In the genomic region with DNA sequence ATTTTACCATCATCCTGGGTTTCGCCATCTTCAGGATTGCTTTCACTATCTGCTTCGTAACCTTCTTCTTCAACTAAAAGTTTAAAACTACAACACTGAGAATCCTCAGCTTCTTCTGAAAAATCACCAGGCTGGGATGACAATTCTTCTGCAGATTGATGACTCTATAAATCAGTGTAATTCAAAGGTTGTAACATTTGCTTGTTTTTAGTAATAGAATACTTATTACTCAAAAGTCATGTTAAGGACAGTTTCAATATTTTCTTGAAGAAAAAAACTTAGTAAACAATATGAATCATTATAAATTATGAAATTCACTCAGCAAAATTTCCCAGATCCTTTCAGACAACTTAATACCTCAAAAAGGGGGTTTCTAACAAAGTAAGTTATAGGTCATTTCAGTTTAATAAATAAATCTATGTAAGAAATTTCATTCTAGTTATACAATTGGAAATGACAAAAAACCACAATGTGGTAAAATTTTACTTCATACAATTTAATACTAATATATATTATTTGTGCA, we compare ENCODE assay signal across 24 cellular contexts.
A peak's percentile ranks its signal among the peaks of the same experiment; 100 is the strongest.
DNase-seq lines count a peak whose midpoint lies in the region; ATAC-seq, FAIRE-seq and TF ChIP-seq lines count a peak whose summit lies in the region.
"Had no signal": no experiment of that assay in that cellular context is flagged by ENCODE, and none has a peak within 500 bp of the region (broad histone marks: within the 10 kb centered on the region; RNA-seq: fewer than 3 reads in every experiment).

No MANE protein-coding gene starts in this region.

- H3K79me2 ChIP-seq in keratinocyte (ENCODE audit: control insufficient read depth, insufficient read depth, low read length) = no peaks in the 10 kb centered on the region

- H3K36me3 ChIP-seq in keratinocyte (ENCODE audit: control insufficient read depth in 2 of 2, extremely low read depth in 1 of 2, insufficient read depth in 2 of 2, low read length in 2 of 2) = peaks cover 0 to 4% of the 10 kb centered on the region in 2 experiments

- H3K4me3 Mint-ChIP-seq in natural killer cell treated with Interleukin-12 subunit alpha and Interleukin-12 subunit beta and Interleukin-15 and Interleukin-18, amount 100 ng/mL, for 72 hours = peak overlapping the region; percentile 32
- no peak overlapping the region for H3K4me3 Mint-ChIP-seq in natural killer cell
- H3K4me3 Mint-ChIP-seq in MCF 10A (ENCODE audit: unreplicated experiment) = no peak overlapping the region
- H3K4me3 Mint-ChIP-seq: CD4-positive, alpha-beta memory T cell; GM23338; H9; HFFc6 had no signal

- H3K9me1 ChIP-seq in keratinocyte (ENCODE audit: control insufficient read depth, extremely low read depth, insufficient read depth, low read length) = no peaks in the 10 kb centered on the region

- no peaks in the 10 kb centered on the region for H3K27me3 Mint-ChIP-seq in natural killer cell treated with Interleukin-12 subunit alpha and Interleukin-12 subunit beta and Interleukin-15 and Interleukin-18, amount 100 ng/mL, for 72 hours
- H3K27me3 Mint-ChIP-seq in natural killer cell (ENCODE audit: low read depth in 2 of 2) = no peaks in the 10 kb centered on the region
- H3K27me3 Mint-ChIP-seq in MCF 10A (ENCODE audit: insufficient read depth, unreplicated experiment) = no peaks in the 10 kb centered on the region
- H3K27me3 Mint-ChIP-seq: CD4-positive, alpha-beta memory T cell had no signal

- no peak overlapping the region for H3K27ac Mint-ChIP-seq in natural killer cell treated with Interleukin-12 subunit alpha and Interleukin-12 subunit beta and Interleukin-15 and Interleukin-18, amount 100 ng/mL, for 72 hours
- H3K27ac Mint-ChIP-seq in natural killer cell (no peak overlapping the region), MCF 10A (ENCODE audit: low read depth, unreplicated experiment) (no peak overlapping the region)
- H3K27ac Mint-ChIP-seq: GM23338, H9, HFFc6 had no signal

- no peaks in the 10 kb centered on the region for H4K20me1 ChIP-seq in keratinocyte (ENCODE audit: control insufficient read depth, extremely low read depth, insufficient read depth, low read length)

- CTCF ChIA-PET in MCF 10A (lab: Yijun Ruan, JAX) = interaction anchor here (0.7 to 4.4 kb wide), 8 partner anchors 7 to 1281 kb away, joined by 3 to 26 read pairs (median 4); no protein-coding TSS in a partner anchor

- H3K27ac ChIP-seq in VCaP (peak overlapping the region; percentile 47; the same call in 1 of the 2 replicates), keratinocyte (ENCODE audit: control insufficient read depth, insufficient read depth, low read length) (no peak overlapping the region)

- no peak overlapping the region for H3K9ac ChIP-seq in keratinocyte (ENCODE audit: control insufficient read depth, extremely low read depth, insufficient read depth, low read length)
- H3K9ac ChIP-seq: SK-N-SH had no signal

- no peak overlapping the region for H2AFZ ChIP-seq in keratinocyte (ENCODE audit: control insufficient read depth, low read length)
- H2AFZ ChIP-seq: GM23338 had no signal

- H3K36me3 Mint-ChIP-seq in natural killer cell treated with Interleukin-12 subunit alpha and Interleukin-12 subunit beta and Interleukin-15 and Interleukin-18, amount 100 ng/mL, for 72 hours = peaks cover 15% of the 10 kb centered on the region
- H3K36me3 Mint-ChIP-seq in natural killer cell = peaks cover 8% of the 10 kb centered on the region
- peaks cover 30% of the 10 kb centered on the region for H3K36me3 Mint-ChIP-seq in MCF 10A (ENCODE audit: insufficient read depth, unreplicated experiment)

- no peak for ATAC-seq in natural killer cell treated with Interleukin-12 subunit alpha and Interleukin-12 subunit beta and Interleukin-15 and Interleukin-18, amount 100 ng/mL, for 72 hours
- no peak for ATAC-seq in natural killer cell
- ATAC-seq: GM23338, PC-3 had no signal

- FAIRE-seq in keratinocyte (lab: Jason Lieb, UNC) (peak; percentile 23), GM19239 (lab: Jason Lieb, UNC) (no peak)
- FAIRE-seq: GM12891 had no signal

- POLR2A ChIA-PET in MCF 10A (lab: Yijun Ruan, JAX) = interaction anchor here (0.8 to 1.3 kb wide), 2 partner anchors 10 to 171 kb away, joined by 3 to 4 read pairs; no protein-coding TSS in a partner anchor

- no peak for TF ChIP-seq CTCF in natural killer cell (IDR thresholded peaks at IDR 0.05)
- no peak for TF ChIP-seq CTCF in VCaP (conservative IDR thresholded peaks at IDR 0.05)
- no peak for TF ChIP-seq CTCF in keratinocyte (optimal IDR thresholded peaks at IDR 0.05 in 1 of 3, IDR thresholded peaks at IDR 0.05 in 1 of 3, conservative IDR thresholded peaks at IDR 0.05 in 1 of 3; ENCODE audit: extremely low read depth in 1 of 3, insufficient read depth in 2 of 3, low read length in 3 of 3)
- TF ChIP-seq CTCF in MCF 10A (IDR thresholded peaks at IDR 0.05; ENCODE audit: unreplicated experiment) = no peak

- no peaks in the 10 kb centered on the region for H3K9me3 Mint-ChIP-seq in natural killer cell treated with Interleukin-12 subunit alpha and Interleukin-12 subunit beta and Interleukin-15 and Interleukin-18, amount 100 ng/mL, for 72 hours
- H3K9me3 Mint-ChIP-seq in natural killer cell (no peaks in the 10 kb centered on the region), MCF 10A (ENCODE audit: unreplicated experiment) (no peaks in the 10 kb centered on the region)
- H3K9me3 Mint-ChIP-seq: CD4-positive, alpha-beta memory T cell; GM23338; H9; HFFc6 had no signal

- H3K27me3 ChIP-seq in keratinocyte (ENCODE audit: control insufficient read depth, extremely low read depth, insufficient read depth, low read length) = no peaks in the 10 kb centered on the region

- H3K4me2 ChIP-seq in keratinocyte (ENCODE audit: control insufficient read depth, extremely low read depth, insufficient read depth, low read depth, low read length) = no peak overlapping the region
- H3K4me2 ChIP-seq: GM23338, SK-N-SH had no signal

- dilution Hi-C loops in keratinocyte (cut with MboI; ENCODE audit: extremely low pct_ligation_motif_present, low sequenced_read_pairs) = no loop called here

- no peak overlapping the region for H3K4me3 ChIP-seq in keratinocyte (ENCODE audit: control insufficient read depth in 2 of 3, extremely low read depth in 1 of 3, insufficient read depth in 2 of 3, low read depth in 1 of 3, low read length in 3 of 3)
- H3K4me3 ChIP-seq: GM23338 had no signal

- DNase-seq in natural killer cell treated with Interleukin-12 subunit alpha and Interleukin-12 subunit beta and Interleukin-15 and Interleukin-18, amount 100 ng/mL, for 72 hours (ENCODE audit: low spot score) = no peak
- no peak for DNase-seq in natural killer cell
- no peak for DNase-seq in keratinocyte (ENCODE audit: low read depth, low spot score)
- DNase-seq in GM19239 (ENCODE audit: insufficient read length, low spot score) = no peak
- no peak for DNase-seq in dermis blood vessel endothelial cell
- no peak for DNase-seq in MCF 10A (ENCODE audit: unreplicated experiment)
- DNase-seq: C1 segment of cervical spinal cord; CD4-positive, alpha-beta memory T cell; COR-L47; GDM1; H9; HFFc6; KBM-7; MM.1S; NCI-H2029; NCI-H446 treated with DMSO at 0.1 percent for 48 hours; NCI-H526; NCI-H82; NK-92 treated with Interleukin-12 subunit alpha and Interleukin-12 subunit beta, amount 100 ng/mL, for 24 hours; PC-3; SK-N-SH had no signal

- H3K4me1 ChIP-seq in keratinocyte (ENCODE audit: control insufficient read depth, extremely low read depth, insufficient read depth, low read length) = peaks cover 3% of the 10 kb centered on the region

- peaks cover 3 to 14% of the 10 kb centered on the region in 2 donors for H3K4me1 Mint-ChIP-seq in natural killer cell treated with Interleukin-12 subunit alpha and Interleukin-12 subunit beta and Interleukin-15 and Interleukin-18, amount 100 ng/mL, for 72 hours (ENCODE audit: low read depth in 2 of 2)
- H3K4me1 Mint-ChIP-seq in natural killer cell = no peaks in the 10 kb centered on the region
- H3K4me1 Mint-ChIP-seq in MCF 10A (ENCODE audit: insufficient read depth, unreplicated experiment) = no peaks in the 10 kb centered on the region
- H3K4me1 Mint-ChIP-seq: GM23338 had no signal

- intact Hi-C loops in natural killer cell (cut with micrococcal nuclease) (no loop called here), MCF 10A (cut with micrococcal nuclease) (no loop called here)

- BruUV-seq in MCF 10A (replicated peaks; lab: Mats Ljungman, UMichigan) = no TSS peak

- H3K9me3 ChIP-seq in keratinocyte (ENCODE audit: control insufficient read depth, low read depth, low read length) = no peaks in the 10 kb centered on the region
- H3K9me3 ChIP-seq: SK-N-SH had no signal
